In the genomic region with DNA sequence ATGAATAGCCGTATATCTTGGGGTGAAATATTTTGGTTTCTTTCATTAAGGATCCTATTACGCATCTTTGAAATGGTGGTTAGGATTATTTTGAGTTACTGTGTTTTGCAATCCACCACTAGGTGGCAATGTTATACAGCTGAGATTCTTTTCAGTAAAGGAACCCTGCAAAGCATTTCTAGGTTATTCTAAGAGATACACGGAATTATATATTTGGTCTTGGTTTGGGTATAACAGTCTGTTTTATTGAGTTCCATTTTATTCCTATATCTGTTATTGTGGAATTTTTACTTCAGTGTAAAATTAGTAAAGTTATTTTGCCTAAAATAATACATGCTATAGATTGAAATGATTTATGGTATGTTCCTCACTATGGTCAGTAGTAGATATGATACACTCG, we compare ENCODE assay signal across 8 cellular contexts.
DNase-seq lines count a peak whose midpoint lies in the region; ATAC-seq, FAIRE-seq and TF ChIP-seq lines count a peak whose summit lies in the region.

No MANE protein-coding gene starts in this region.

- DNase-seq in COLO829 (ENCODE audit: low spot score): peak; percentile 48
- peak; percentile 45 for DNase-seq in NCI-H460 (ENCODE audit: extremely low read depth, low read depth)
- DNase-seq in GM12878 (ENCODE audit: low read depth, low spot score): no peak
- DNase-seq in kidney epithelial cell (ENCODE audit: low read depth): peak; percentile 1
- DNase-seq in upper lobe of right lung: no peak
- no peak for DNase-seq in stimulated activated CD4-positive, alpha-beta T cell treated with anti-CD3 and anti-CD28 coated beads, Interleukin-4, amount 100 ng/mL, for 4 hours

- peak; percentile 90 for TF ChIP-seq RAD21 in GM12878 (IDR thresholded peaks at IDR 0.05; ENCODE audit: insufficient read depth, low read depth, low read length)

- 6% methylated on average over 4 of the region's 4 CpGs for WGBS in GM12878 (ENCODE audit: insufficient coverage, insufficient replicate concordance, low lambda C conversion rate, missing lambda C conversion rate)

- no peak overlapping the region for H3K4me2 ChIP-seq in GM12878 (ENCODE audit: control insufficient read depth, insufficient read depth)

- RAD21 ChIA-PET in GM12878 (lab: Charles Lee; ENCODE audit: unreplicated experiment): interaction anchor here (1.2 kb wide), 1 partner anchor 1382 kb away, joined by 3 read pairs; no protein-coding TSS in a partner anchor

- H2AFZ ChIP-seq in GM12878 (ENCODE audit: control insufficient read depth, low read depth, low read length): no peak overlapping the region

- H3K27ac ChIP-seq in GM12878 (ENCODE audit: control insufficient read depth, insufficient read depth) (no peak overlapping the region), upper lobe of right lung (no peak overlapping the region)

- in situ Hi-C loops in GM12878 (cut with MboI): loop anchor here (5.0 kb wide), 2 partner anchors 863 to 1383 kb away; no protein-coding TSS in a partner anchor

- H3K4me3 ChIP-seq in GM12878: no peak overlapping the region
- no peak overlapping the region for H3K4me3 ChIP-seq in kidney epithelial cell (ENCODE audit: low read depth, low read length)
- no peak overlapping the region for H3K4me3 ChIP-seq in upper lobe of right lung

- H3K27me3 ChIP-seq in GM12878 (replicated peaks in 1 of 2; ENCODE audit: control insufficient read depth in 2 of 2, insufficient read depth in 2 of 2, low read length in 1 of 2): no peaks in the 10 kb centered on the region
- H3K27me3 ChIP-seq in kidney epithelial cell (ENCODE audit: control insufficient read depth, insufficient read depth, low read length): no peaks in the 10 kb centered on the region
- H3K27me3 ChIP-seq in upper lobe of right lung: peaks cover 9% of the 10 kb centered on the region

- TF ChIP-seq EP300 in GM12878 (IDR thresholded peaks at IDR 0.05; ENCODE audit: borderline replicate concordance in 1 of 2, control insufficient read depth in 1 of 2, low read depth in 2 of 2, low read length in 2 of 2): no peak

- H3K36me3 ChIP-seq in GM12878 (ENCODE audit: control insufficient read depth in 2 of 2, insufficient read depth in 2 of 2, low read length in 1 of 2): no peaks in the 10 kb centered on the region
- no peaks in the 10 kb centered on the region for H3K36me3 ChIP-seq in kidney epithelial cell (ENCODE audit: control insufficient read depth, insufficient read depth, low read length)
- no peaks in the 10 kb centered on the region for H3K36me3 ChIP-seq in upper lobe of right lung

- no peaks in the 10 kb centered on the region for H4K20me1 ChIP-seq in GM12878 (ENCODE audit: control insufficient read depth, insufficient read depth)

- ATAC-seq in GM18867 (IDR thresholded peaks at IDR 0.05; ENCODE audit: unreplicated experiment): peak; percentile 75
- peak; percentile 67 for ATAC-seq in HG03159 (IDR thresholded peaks at IDR 0.05; ENCODE audit: unreplicated experiment)
- ATAC-seq in GM12878: peak; percentile 89
- peak; percentile 73 for ATAC-seq in upper lobe of right lung

- TF ChIP-seq CTCF in GM12878 (IDR thresholded peaks at IDR 0.05 in 2 of 3, conservative IDR thresholded peaks at IDR 0.05 in 1 of 3; ENCODE audit: control insufficient read depth in 2 of 3, extremely low read depth in 1 of 3, insufficient read depth in 1 of 3, low read depth in 3 of 3, low read length in 3 of 3): peak; percentile 60 to 74 (median 73)
- peak; percentile 71 for TF ChIP-seq CTCF in kidney epithelial cell (IDR thresholded peaks at IDR 0.05; ENCODE audit: insufficient read depth, low read length, poor library complexity, severe bottlenecking)
- TF ChIP-seq CTCF in upper lobe of right lung (IDR thresholded peaks at IDR 0.05): peak; percentile 90

- H3K9me3 ChIP-seq in GM12878 (replicated peaks; ENCODE audit: control insufficient read depth, insufficient read depth, low read length) (no peaks in the 10 kb centered on the region), upper lobe of right lung (no peaks in the 10 kb centered on the region)

- POLR2A ChIA-PET in GM12878 (lab: Charles Lee): no interaction called here

- H3K4me1 ChIP-seq in GM12878 (ENCODE audit: control insufficient read depth, insufficient read depth, low read length): 0 out of 2 replicates have a peak, but pooled peaks cover 3% of the 10 kb centered on the region
- H3K4me1 ChIP-seq in upper lobe of right lung: no peaks in the 10 kb centered on the region

- no peak for TF ChIP-seq POLR2A in GM12878 (IDR thresholded peaks at IDR 0.05; ENCODE audit: low read depth, low read length)

- BruUV-seq in GM12878 (replicated peaks; lab: Mats Ljungman, UMichigan): no TSS peak

- SMC1A ChIA-PET in GM12878 (lab: Charles Lee; ENCODE audit: uncharacterized antibody, unreplicated experiment): no interaction called here

- peak; percentile 89 for FAIRE-seq in GM12878 (lab: Jason Lieb, UNC)

- CTCF ChIA-PET in GM12878 (lab: Yijun Ruan, JAX): interaction anchor here (1.1 to 1.4 kb wide), 4 partner anchors 9 to 1385 kb away, joined by 3 to 5 read pairs (median 4); no protein-coding TSS in a partner anchor

- intact Hi-C loops in GM12878 (cut with micrococcal nuclease; ENCODE audit: unreplicated experiment): loop anchor here (1.0 to 2.0 kb wide), 2 partner anchors 864 to 1382 kb away; no protein-coding TSS in a partner anchor
- intact Hi-C loops in upper lobe of right lung (cut with DNase I): no loop called here

- H3K79me2 ChIP-seq in GM12878 (ENCODE audit: control insufficient read depth, insufficient read depth, low read length): no peaks in the 10 kb centered on the region

- H3K9ac ChIP-seq in GM12878 (ENCODE audit: control insufficient read depth, insufficient read depth, low read length): no peak overlapping the region

TF ChIP-seq in GM12878, 131 proteins besides CTCF, POLR2A, EP300 and RAD21:
- TF ChIP-seq, protein P1, sequence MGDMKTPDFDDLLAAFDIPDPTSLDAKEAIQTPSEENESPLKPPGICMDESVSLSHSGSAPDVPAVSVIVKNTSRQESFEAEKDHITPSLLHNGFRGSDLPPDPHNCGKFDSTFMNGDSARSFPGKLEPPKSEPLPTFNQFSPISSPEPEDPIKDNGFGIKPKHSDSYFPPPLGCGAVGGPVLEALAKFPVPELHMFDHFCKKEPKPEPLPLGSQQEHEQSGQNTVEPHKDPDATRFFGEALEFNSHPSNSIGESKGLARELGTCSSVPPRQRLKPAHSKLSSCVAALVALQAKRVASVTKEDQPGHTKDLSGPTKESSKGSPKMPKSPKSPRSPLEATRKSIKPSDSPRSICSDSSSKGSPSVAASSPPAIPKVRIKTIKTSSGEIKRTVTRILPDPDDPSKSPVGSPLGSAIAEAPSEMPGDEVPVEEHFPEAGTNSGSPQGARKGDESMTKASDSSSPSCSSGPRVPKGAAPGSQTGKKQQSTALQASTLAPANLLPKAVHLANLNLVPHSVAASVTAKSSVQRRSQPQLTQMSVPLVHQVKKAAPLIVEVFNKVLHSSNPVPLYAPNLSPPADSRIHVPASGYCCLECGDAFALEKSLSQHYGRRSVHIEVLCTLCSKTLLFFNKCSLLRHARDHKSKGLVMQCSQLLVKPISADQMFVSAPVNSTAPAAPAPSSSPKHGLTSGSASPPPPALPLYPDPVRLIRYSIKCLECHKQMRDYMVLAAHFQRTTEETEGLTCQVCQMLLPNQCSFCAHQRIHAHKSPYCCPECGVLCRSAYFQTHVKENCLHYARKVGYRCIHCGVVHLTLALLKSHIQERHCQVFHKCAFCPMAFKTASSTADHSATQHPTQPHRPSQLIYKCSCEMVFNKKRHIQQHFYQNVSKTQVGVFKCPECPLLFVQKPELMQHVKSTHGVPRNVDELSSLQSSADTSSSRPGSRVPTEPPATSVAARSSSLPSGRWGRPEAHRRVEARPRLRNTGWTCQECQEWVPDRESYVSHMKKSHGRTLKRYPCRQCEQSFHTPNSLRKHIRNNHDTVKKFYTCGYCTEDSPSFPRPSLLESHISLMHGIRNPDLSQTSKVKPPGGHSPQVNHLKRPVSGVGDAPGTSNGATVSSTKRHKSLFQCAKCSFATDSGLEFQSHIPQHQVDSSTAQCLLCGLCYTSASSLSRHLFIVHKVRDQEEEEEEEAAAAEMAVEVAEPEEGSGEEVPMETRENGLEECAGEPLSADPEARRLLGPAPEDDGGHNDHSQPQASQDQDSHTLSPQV (IDR thresholded peaks at IDR 0.05): 0 out of 2 replicates have a peak, but pooled peaks have one; percentile 23
- TF ChIP-seq FOXM1 (IDR thresholded peaks at IDR 0.05; ENCODE audit: low read depth, low read length) (no peak), SMC3 (IDR thresholded peaks at IDR 0.05; ENCODE audit: borderline replicate concordance, low read length) (peak; percentile 80; the same call in 1 of the 2 replicates), MXI1 (IDR thresholded peaks at IDR 0.05; ENCODE audit: low read depth, low read length) (peak; percentile 33; the same call in 1 of the 2 replicates)

Comparison
In these comparisons a context has a peak if more than half of its experiments do, and no peak if none do; other contexts are left out.
1. DNase-seq: peak in COLO829 (single experiment), NCI-H460 (single experiment) and kidney epithelial cell (single experiment); none in GM12878 (single experiment), upper lobe of right lung (single experiment) and stimulated activated CD4-positive, alpha-beta T cell treated with anti-CD3 and anti-CD28 coated beads, Interleukin-4, amount 100 ng/mL, for 4 hours (0 of 2).
2. Peak in every context shown above with its lines, with median percentiles within 50 percentile points of each other: ATAC-seq and CTCF ChIP-seq.